ENCODE assay signal across 1 cellular context in the genomic region with DNA sequence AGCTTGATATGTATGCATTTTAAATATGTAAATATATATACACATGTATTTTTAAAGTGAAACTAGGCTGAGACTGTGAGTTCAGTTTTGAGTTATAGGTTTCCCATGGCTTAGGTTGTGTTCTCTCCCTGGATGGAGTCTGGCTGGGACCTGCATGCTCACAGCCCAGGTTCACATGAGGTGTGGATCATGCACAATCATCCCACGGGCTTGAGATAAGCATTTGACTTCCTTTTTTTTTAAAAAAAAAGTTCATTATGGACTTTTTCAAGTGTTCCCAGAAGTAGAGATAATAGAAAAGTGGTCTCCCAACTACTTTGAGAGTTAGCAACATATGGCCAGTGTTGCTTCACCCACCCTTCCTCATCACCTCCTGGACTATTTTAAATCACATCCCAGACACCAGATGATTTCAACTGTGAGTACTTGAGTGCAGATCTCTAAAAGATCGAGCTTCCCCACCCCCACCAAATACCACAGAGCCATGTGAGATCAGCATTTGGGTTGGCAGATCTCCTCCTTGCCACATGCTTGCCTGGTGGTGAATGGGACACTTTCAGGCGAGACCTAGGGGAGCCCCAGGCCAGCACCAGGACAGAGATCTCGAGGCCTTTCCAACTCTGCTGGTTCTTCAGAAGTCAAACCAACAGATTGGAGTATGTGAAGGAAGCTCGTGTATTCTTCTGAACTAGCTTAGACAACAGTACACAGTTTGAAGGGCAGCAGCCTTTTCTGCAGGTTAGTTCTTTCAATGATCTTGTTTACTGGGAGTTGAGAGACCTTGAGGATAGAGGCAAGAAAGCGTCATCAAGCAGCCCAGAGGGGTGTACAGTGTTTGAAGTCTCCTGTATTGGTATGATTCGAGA.
TF ChIP-seq lines count a peak whose summit lies in the region.

No MANE protein-coding gene starts in this region.

TF ChIP-seq in K562, 482 proteins besides CTCF, POLR2A, EP300 and RAD21 (continued from another document and continues in another):
- TF ChIP-seq, protein P1, sequence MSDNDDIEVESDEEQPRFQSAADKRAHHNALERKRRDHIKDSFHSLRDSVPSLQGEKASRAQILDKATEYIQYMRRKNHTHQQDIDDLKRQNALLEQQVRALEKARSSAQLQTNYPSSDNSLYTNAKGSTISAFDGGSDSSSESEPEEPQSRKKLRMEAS (CRISPR knock-in tag; IDR thresholded peaks at IDR 0.05), result peak; percentile 78
- TF ChIP-seq ZNF253 (CRISPR knock-in tag; conservative IDR thresholded peaks at IDR 0.05), result no peak
- TF ChIP-seq, protein P2, sequence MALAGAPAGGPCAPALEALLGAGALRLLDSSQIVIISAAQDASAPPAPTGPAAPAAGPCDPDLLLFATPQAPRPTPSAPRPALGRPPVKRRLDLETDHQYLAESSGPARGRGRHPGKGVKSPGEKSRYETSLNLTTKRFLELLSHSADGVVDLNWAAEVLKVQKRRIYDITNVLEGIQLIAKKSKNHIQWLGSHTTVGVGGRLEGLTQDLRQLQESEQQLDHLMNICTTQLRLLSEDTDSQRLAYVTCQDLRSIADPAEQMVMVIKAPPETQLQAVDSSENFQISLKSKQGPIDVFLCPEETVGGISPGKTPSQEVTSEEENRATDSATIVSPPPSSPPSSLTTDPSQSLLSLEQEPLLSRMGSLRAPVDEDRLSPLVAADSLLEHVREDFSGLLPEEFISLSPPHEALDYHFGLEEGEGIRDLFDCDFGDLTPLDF (CRISPR knock-in tag; IDR thresholded peaks at IDR 0.05), result peak; percentile 56; the same call in 1 of the 2 replicates
- 0 out of 2 replicates have a peak, but pooled peaks have one; percentile 11 for TF ChIP-seq HOXB6 (CRISPR knock-in tag; IDR thresholded peaks at IDR 0.05; ENCODE audit: borderline replicate concordance)
- TF ChIP-seq, protein P3, sequence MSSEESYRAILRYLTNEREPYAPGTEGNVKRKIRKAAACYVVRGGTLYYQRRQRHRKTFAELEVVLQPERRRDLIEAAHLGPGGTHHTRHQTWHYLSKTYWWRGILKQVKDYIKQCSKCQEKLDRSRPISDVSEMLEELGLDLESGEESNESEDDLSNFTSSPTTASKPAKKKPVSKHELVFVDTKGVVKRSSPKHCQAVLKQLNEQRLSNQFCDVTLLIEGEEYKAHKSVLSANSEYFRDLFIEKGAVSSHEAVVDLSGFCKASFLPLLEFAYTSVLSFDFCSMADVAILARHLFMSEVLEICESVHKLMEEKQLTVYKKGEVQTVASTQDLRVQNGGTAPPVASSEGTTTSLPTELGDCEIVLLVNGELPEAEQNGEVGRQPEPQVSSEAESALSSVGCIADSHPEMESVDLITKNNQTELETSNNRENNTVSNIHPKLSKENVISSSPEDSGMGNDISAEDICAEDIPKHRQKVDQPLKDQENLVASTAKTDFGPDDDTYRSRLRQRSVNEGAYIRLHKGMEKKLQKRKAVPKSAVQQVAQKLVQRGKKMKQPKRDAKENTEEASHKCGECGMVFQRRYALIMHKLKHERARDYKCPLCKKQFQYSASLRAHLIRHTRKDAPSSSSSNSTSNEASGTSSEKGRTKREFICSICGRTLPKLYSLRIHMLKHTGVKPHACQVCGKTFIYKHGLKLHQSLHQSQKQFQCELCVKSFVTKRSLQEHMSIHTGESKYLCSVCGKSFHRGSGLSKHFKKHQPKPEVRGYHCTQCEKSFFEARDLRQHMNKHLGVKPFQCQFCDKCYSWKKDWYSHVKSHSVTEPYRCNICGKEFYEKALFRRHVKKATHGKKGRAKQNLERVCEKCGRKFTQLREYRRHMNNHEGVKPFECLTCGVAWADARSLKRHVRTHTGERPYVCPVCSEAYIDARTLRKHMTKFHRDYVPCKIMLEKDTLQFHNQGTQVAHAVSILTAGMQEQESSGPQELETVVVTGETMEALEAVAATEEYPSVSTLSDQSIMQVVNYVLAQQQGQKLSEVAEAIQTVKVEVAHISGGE (CRISPR knock-in tag; IDR thresholded peaks at IDR 0.05), result peak in 1 of 3 experiments; percentile 52; a peak in 1 of 6 replicates
- no peak for TF ChIP-seq ZSCAN29 (IDR thresholded peaks at IDR 0.05)
- TF ChIP-seq SRSF7 (optimal IDR thresholded peaks at IDR 0.05; ENCODE audit: low read depth, low read length), result no peak
- TF ChIP-seq CBFB (CRISPR knock-in tag; IDR thresholded peaks at IDR 0.05), result no peak
- TF ChIP-seq ATF1 (CRISPR knock-in tag; IDR thresholded peaks at IDR 0.05), result no peak
- peak; percentile 72 for TF ChIP-seq ATF1 (tag; IDR thresholded peaks at IDR 0.05)
- TF ChIP-seq CBFA2T2 (conservative IDR thresholded peaks at IDR 0.05), result no peak
- no peak for TF ChIP-seq U2AF1 (optimal IDR thresholded peaks at IDR 0.05; ENCODE audit: low read depth, low read length)
- TF ChIP-seq, protein P4, sequence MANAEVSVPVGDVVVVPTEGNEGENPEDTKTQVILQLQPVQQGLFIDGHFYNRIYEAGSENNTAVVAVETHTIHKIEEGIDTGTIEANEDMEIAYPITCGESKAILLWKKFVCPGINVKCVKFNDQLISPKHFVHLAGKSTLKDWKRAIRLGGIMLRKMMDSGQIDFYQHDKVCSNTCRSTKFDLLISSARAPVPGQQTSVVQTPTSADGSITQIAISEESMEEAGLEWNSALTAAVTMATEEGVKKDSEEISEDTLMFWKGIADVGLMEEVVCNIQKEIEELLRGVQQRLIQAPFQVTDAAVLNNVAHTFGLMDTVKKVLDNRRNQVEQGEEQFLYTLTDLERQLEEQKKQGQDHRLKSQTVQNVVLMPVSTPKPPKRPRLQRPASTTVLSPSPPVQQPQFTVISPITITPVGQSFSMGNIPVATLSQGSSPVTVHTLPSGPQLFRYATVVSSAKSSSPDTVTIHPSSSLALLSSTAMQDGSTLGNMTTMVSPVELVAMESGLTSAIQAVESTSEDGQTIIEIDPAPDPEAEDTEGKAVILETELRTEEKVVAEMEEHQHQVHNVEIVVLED (CRISPR knock-in tag; IDR thresholded peaks at IDR 0.05), result 0 out of 2 replicates have a peak, but pooled peaks have one; percentile 37
- TF ChIP-seq ZNF124 (CRISPR knock-in tag; IDR thresholded peaks at IDR 0.05), result no peak
- peak; percentile 25; the same call in 1 of the 2 replicates for TF ChIP-seq IFI16 (CRISPR knock-in tag; IDR thresholded peaks at IDR 0.05)
- no peak for TF ChIP-seq MCM3 (IDR thresholded peaks at IDR 0.05)
- no peak for TF ChIP-seq POLR2B (IDR thresholded peaks at IDR 0.05; ENCODE audit: low read depth, partially characterized antibody)
- no peak for TF ChIP-seq ZNF3 (CRISPR knock-in tag; IDR thresholded peaks at IDR 0.05)
- TF ChIP-seq, protein P5, sequence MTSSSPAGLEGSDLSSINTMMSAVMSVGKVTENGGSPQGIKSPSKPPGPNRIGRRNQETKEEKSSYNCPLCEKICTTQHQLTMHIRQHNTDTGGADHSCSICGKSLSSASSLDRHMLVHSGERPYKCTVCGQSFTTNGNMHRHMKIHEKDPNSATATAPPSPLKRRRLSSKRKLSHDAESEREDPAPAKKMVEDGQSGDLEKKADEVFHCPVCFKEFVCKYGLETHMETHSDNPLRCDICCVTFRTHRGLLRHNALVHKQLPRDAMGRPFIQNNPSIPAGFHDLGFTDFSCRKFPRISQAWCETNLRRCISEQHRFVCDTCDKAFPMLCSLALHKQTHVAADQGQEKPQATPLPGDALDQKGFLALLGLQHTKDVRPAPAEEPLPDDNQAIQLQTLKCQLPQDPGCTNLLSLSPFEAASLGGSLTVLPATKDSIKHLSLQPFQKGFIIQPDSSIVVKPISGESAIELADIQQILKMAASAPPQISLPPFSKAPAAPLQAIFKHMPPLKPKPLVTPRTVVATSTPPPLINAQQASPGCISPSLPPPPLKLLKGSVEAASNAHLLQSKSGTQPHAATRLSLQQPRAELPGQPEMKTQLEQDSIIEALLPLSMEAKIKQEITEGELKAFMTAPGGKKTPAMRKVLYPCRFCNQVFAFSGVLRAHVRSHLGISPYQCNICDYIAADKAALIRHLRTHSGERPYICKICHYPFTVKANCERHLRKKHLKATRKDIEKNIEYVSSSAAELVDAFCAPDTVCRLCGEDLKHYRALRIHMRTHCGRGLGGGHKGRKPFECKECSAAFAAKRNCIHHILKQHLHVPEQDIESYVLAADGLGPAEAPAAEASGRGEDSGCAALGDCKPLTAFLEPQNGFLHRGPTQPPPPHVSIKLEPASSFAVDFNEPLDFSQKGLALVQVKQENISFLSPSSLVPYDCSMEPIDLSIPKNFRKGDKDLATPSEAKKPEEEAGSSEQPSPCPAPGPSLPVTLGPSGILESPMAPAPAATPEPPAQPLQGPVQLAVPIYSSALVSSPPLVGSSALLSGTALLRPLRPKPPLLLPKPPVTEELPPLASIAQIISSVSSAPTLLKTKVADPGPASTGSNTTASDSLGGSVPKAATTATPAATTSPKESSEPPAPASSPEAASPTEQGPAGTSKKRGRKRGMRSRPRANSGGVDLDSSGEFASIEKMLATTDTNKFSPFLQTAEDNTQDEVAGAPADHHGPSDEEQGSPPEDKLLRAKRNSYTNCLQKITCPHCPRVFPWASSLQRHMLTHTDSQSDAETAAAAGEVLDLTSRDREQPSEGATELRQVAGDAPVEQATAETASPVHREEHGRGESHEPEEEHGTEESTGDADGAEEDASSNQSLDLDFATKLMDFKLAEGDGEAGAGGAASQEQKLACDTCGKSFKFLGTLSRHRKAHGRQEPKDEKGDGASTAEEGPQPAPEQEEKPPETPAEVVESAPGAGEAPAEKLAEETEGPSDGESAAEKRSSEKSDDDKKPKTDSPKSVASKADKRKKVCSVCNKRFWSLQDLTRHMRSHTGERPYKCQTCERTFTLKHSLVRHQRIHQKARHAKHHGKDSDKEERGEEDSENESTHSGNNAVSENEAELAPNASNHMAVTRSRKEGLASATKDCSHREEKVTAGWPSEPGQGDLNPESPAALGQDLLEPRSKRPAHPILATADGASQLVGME (CRISPR knock-in tag; IDR thresholded peaks at IDR 0.05), result 0 out of 2 replicates have a peak, but pooled peaks have one; percentile 47
- 0 out of 4 replicates have a peak, but pooled peaks of 1 of the 2 experiments have one; percentile 25 for TF ChIP-seq ETV6 (IDR thresholded peaks at IDR 0.05; ENCODE audit: borderline replicate concordance in 1 of 2, low read depth in 2 of 2, low read length in 1 of 2)
- TF ChIP-seq ETV6 (CRISPR knock-in tag; IDR thresholded peaks at IDR 0.05; ENCODE audit: borderline replicate concordance), result no peak; the same call in 1 of the 2 replicates
- no peak for TF ChIP-seq CBX1 (IDR thresholded peaks at IDR 0.05; ENCODE audit: low read depth)
- TF ChIP-seq ZNF778 (CRISPR knock-in tag; IDR thresholded peaks at IDR 0.05), result no peak
- TF ChIP-seq ZNF444 (CRISPR knock-in tag; IDR thresholded peaks at IDR 0.05), result no peak
- TF ChIP-seq CCAR2 (IDR thresholded peaks at IDR 0.05; ENCODE audit: low read depth, low read length), result peak; percentile 63; the same call in 1 of the 2 replicates
- no peak for TF ChIP-seq FOXK2 (conservative IDR thresholded peaks at IDR 0.05 in 1 of 2, IDR thresholded peaks at IDR 0.05 in 1 of 2; ENCODE audit: low read depth in 2 of 2)
- TF ChIP-seq NFE2L1 (tag; IDR thresholded peaks at IDR 0.05; ENCODE audit: borderline replicate concordance, low read depth), result 0 out of 2 replicates have a peak, but pooled peaks have one; percentile 47
- peak; percentile 58 for TF ChIP-seq ZNF583 (CRISPR knock-in tag; IDR thresholded peaks at IDR 0.05)
- peak; percentile 42; the same call in 1 of the 2 replicates for TF ChIP-seq GABPA (tag; conservative IDR thresholded peaks at IDR 0.05; ENCODE audit: low read depth)
- peak; percentile 49 to 96; a peak in 3 of 4 replicates for TF ChIP-seq RCOR1 (IDR thresholded peaks at IDR 0.05; ENCODE audit: borderline replicate concordance in 1 of 2, low read depth in 2 of 2, low read length in 2 of 2)
- peak; percentile 77; the same call in 1 of the 2 replicates for TF ChIP-seq DDX20 (tag; IDR thresholded peaks at IDR 0.05; ENCODE audit: low read depth)
- TF ChIP-seq KDM2B (CRISPR knock-in tag; IDR thresholded peaks at IDR 0.05), result peak; percentile 84; the same call in 1 of the 2 replicates
- TF ChIP-seq TFAM (CRISPR knock-in tag; conservative IDR thresholded peaks at IDR 0.05), result no peak
- no peak for TF ChIP-seq FOS (IDR thresholded peaks at IDR 0.05; ENCODE audit: extremely low read depth, insufficient read length)
- TF ChIP-seq, protein P6, sequence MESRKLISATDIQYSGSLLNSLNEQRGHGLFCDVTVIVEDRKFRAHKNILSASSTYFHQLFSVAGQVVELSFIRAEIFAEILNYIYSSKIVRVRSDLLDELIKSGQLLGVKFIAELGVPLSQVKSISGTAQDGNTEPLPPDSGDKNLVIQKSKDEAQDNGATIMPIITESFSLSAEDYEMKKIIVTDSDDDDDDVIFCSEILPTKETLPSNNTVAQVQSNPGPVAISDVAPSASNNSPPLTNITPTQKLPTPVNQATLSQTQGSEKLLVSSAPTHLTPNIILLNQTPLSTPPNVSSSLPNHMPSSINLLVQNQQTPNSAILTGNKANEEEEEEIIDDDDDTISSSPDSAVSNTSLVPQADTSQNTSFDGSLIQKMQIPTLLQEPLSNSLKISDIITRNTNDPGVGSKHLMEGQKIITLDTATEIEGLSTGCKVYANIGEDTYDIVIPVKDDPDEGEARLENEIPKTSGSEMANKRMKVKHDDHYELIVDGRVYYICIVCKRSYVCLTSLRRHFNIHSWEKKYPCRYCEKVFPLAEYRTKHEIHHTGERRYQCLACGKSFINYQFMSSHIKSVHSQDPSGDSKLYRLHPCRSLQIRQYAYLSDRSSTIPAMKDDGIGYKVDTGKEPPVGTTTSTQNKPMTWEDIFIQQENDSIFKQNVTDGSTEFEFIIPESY (CRISPR knock-in tag; IDR thresholded peaks at IDR 0.05), result 0 out of 2 replicates have a peak, but pooled peaks have one; percentile 38
- TF ChIP-seq, protein P7, sequence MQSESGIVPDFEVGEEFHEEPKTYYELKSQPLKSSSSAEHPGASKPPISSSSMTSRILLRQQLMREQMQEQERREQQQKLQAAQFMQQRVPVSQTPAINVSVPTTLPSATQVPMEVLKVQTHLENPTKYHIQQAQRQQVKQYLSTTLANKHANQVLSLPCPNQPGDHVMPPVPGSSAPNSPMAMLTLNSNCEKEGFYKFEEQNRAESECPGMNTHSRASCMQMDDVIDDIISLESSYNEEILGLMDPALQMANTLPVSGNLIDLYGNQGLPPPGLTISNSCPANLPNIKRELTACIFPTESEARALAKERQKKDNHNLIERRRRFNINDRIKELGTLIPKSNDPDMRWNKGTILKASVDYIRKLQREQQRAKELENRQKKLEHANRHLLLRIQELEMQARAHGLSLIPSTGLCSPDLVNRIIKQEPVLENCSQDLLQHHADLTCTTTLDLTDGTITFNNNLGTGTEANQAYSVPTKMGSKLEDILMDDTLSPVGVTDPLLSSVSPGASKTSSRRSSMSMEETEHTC (IDR thresholded peaks at IDR 0.05), result no peak
- no peak for TF ChIP-seq NFE2 (IDR thresholded peaks at IDR 0.05; ENCODE audit: low read depth)
- no peak for TF ChIP-seq ZNF57 (CRISPR knock-in tag; IDR thresholded peaks at IDR 0.05)
- TF ChIP-seq ZNF79 (CRISPR knock-in tag; IDR thresholded peaks at IDR 0.05; ENCODE audit: low read depth), result peak; percentile 29; the same call in 1 of the 2 replicates
- TF ChIP-seq NCOA4 (IDR thresholded peaks at IDR 0.05; ENCODE audit: partially characterized antibody), result no peak
- TF ChIP-seq NR3C1 (CRISPR knock-in tag; IDR thresholded peaks at IDR 0.05), result no peak
- TF ChIP-seq, protein P8, sequence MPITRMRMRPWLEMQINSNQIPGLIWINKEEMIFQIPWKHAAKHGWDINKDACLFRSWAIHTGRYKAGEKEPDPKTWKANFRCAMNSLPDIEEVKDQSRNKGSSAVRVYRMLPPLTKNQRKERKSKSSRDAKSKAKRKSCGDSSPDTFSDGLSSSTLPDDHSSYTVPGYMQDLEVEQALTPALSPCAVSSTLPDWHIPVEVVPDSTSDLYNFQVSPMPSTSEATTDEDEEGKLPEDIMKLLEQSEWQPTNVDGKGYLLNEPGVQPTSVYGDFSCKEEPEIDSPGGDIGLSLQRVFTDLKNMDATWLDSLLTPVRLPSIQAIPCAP (CRISPR knock-in tag; IDR thresholded peaks at IDR 0.05; ENCODE audit: borderline replicate concordance), result no peak
- no peak for TF ChIP-seq KLF10 (CRISPR knock-in tag; IDR thresholded peaks at IDR 0.05)
